In the genomic region with DNA sequence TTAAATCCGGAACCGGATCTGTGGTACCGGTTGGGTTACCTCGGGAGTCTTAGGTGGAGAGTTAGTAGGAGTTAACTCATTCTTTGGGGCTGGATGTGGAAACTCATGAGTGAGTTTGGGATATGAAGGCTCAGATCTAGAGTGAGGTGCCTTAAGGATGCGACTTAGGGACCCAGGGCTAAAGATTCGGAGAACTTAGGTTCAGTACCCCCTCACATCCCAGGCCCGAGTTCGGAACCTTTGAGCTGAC, we compare ENCODE assay signal across 8 cellular contexts. TPM values are rescaled to one million over a fixed set of nuclear protein-coding genes. Genes with fewer than 3 reads are reported as not detected.
DNase-seq lines count a peak whose midpoint lies in the region; ATAC-seq, FAIRE-seq and TF ChIP-seq lines count a peak whose summit lies in the region.

No MANE protein-coding gene starts in this region.

- DNase-seq in HCT116 (ENCODE audit: low read depth, low spot score), result no peak
- no peak for DNase-seq in activated CD4-positive, alpha-beta memory T cell treated with anti-CD3 and anti-CD28 coated beads for 36 hours
- no peak for DNase-seq in right atrium auricular region (ENCODE audit: low spot score)
- no peak for DNase-seq in small intestine
- DNase-seq in foreskin melanocyte, result no peak
- no peak for DNase-seq in GM10266 (ENCODE audit: extremely low spot score)
- no peak for DNase-seq in NCI-H345 (lab: John Stamatoyannopoulos, UW)

- H3K27ac ChIP-seq in HCT116 (ENCODE audit: low read depth, low read length) (peak overlapping the region; percentile 82), right atrium auricular region (peak overlapping the region; percentile 95 to 96), small intestine (ENCODE audit: low read depth in 1 of 2, low read length in 1 of 2) (peak overlapping the region; percentile 87 to 96)

- H3K4me3 ChIP-seq in HCT116 (replicated peaks in 1 of 2; ENCODE audit: low read depth in 1 of 2, low read length in 2 of 2) (peak overlapping the region; percentile 52 to 69), right atrium auricular region (peak overlapping the region; percentile 54 to 61), small intestine (ENCODE audit: low read depth in 1 of 2, low read length in 2 of 2) (peak overlapping the region in 1 of 2 donors; percentile 39)

- peaks cover 31% of the 10 kb centered on the region for H3K4me1 Mint-ChIP-seq in activated CD4-positive, alpha-beta memory T cell treated with anti-CD3 and anti-CD28 coated beads for 36 hours (ENCODE audit: low read depth)

- peak overlapping the region; percentile 95 for H3K4me2 ChIP-seq in HCT116 (ENCODE audit: low read length)

- H3K9me3 Mint-ChIP-seq in activated CD4-positive, alpha-beta memory T cell treated with anti-CD3 and anti-CD28 coated beads for 36 hours, result no peaks in the 10 kb centered on the region

- H3K36me3 ChIP-seq in HCT116 (ENCODE audit: control insufficient read depth in 1 of 2, insufficient read depth in 2 of 2, low read length in 2 of 2) (peaks cover 2 to 21% of the 10 kb centered on the region in 2 experiments; a peak in 2 of 4 replicates), right atrium auricular region (no peaks in the 10 kb centered on the region), small intestine (ENCODE audit: control insufficient read depth in 2 of 2, insufficient read depth in 2 of 2, low read length in 2 of 2) (no peaks in the 10 kb centered on the region)

- TF ChIP-seq CTCF in HCT116 (IDR thresholded peaks at IDR 0.05 in 2 of 3, conservative IDR thresholded peaks at IDR 0.05 in 1 of 3; ENCODE audit: borderline replicate concordance in 1 of 3, insufficient read depth in 1 of 3, low read depth in 2 of 3, low read length in 2 of 3) (no peak), right atrium auricular region (IDR thresholded peaks at IDR 0.05) (no peak), GM10266 (IDR thresholded peaks at IDR 0.05; ENCODE audit: control insufficient read depth, insufficient read depth, low read depth, missing control alignments) (no peak)

- H2AFZ ChIP-seq in HCT116 (ENCODE audit: low read depth, low read length, poor library complexity, severe bottlenecking), result no peak overlapping the region

- H4K20me1 ChIP-seq in HCT116 (ENCODE audit: insufficient read depth), result no peaks in the 10 kb centered on the region

- TF ChIP-seq RAD21 in HCT116 (IDR thresholded peaks at IDR 0.05; ENCODE audit: low read depth), result no peak

- H3K9me2 ChIP-seq in HCT116 (ENCODE audit: insufficient read depth), result no peaks in the 10 kb centered on the region

- intact Hi-C loops in HCT116 (cut with micrococcal nuclease), result loop anchor here (2.0 kb wide), 2 partner anchors 33 to 49 kb away; a partner anchor contains a TSS
- intact Hi-C loops in activated CD4-positive, alpha-beta memory T cell treated with anti-CD3 and anti-CD28 coated beads for 36 hours (cut with micrococcal nuclease), result loop anchor here (1.0 to 10.0 kb wide), 8 partner anchors 28 to 795 kb away; a partner anchor contains a TSS

- H3K79me2 ChIP-seq in HCT116 (ENCODE audit: insufficient read depth, low read length), result peaks cover 39% of the 10 kb centered on the region

- FAIRE-seq in small intestine (lab: Jason Lieb, UNC), result no peak

- peak overlapping the region; percentile 97 for H3K27ac Mint-ChIP-seq in activated CD4-positive, alpha-beta memory T cell treated with anti-CD3 and anti-CD28 coated beads for 36 hours

- H3K27me3 Mint-ChIP-seq in activated CD4-positive, alpha-beta memory T cell treated with anti-CD3 and anti-CD28 coated beads for 36 hours, result no peaks in the 10 kb centered on the region

- H3K4me3 Mint-ChIP-seq in activated CD4-positive, alpha-beta memory T cell treated with anti-CD3 and anti-CD28 coated beads for 36 hours, result peak overlapping the region; percentile 94

- no peak for TF ChIP-seq POLR2A in HCT116 (IDR thresholded peaks at IDR 0.05; ENCODE audit: borderline replicate concordance, extremely low read depth, insufficient read depth, insufficient read length)

- peak overlapping the region; percentile 99 for H3K9ac ChIP-seq in HCT116 (ENCODE audit: low read length)

- peaks cover 30% of the 10 kb centered on the region for H3K36me3 Mint-ChIP-seq in activated CD4-positive, alpha-beta memory T cell treated with anti-CD3 and anti-CD28 coated beads for 36 hours

- POLR2A ChIA-PET in HCT116 (lab: Charles Lee), result interaction anchor here (0.9 to 2.6 kb wide), 6 partner anchors 8 to 103 kb away, joined by 3 to 24 read pairs (median 8); a partner anchor contains a TSS
- POLR2A ChIA-PET in activated CD4-positive, alpha-beta memory T cell treated with anti-CD3 and anti-CD28 coated beads for 36 hours (lab: Charles Lee), result interaction anchor here (1.1 to 4.5 kb wide), 6 partner anchors 28 to 614 kb away, joined by 4 to 54 read pairs (median 7); a partner anchor contains a TSS

- ATAC-seq in HCT116, result no peak
- no peak for ATAC-seq in HG03196 (IDR thresholded peaks at IDR 0.05; ENCODE audit: unreplicated experiment)

- RAD21 ChIA-PET in HCT116 (lab: Charles Lee; ENCODE audit: low non-redundant PET in 1 of 2, low total read pairs in 2 of 2, uncharacterized antibody in 2 of 2, unreplicated experiment in 2 of 2), result no interaction called here

- TSS peak; percentile 93 for BruUV-seq in HCT116 (replicated peaks; lab: Mats Ljungman, UMichigan)

- WGBS in small intestine, 3 donors, result 0 to 1% (median 1%) methylated on average over 8 of the region's 8 CpGs

- no peaks in the 10 kb centered on the region for H3K9me3 ChIP-seq in HCT116 (ENCODE audit: control insufficient read depth in 1 of 2, insufficient read depth in 1 of 2, low read depth in 1 of 2, low read length in 2 of 2)
- no peaks in the 10 kb centered on the region for H3K9me3 ChIP-seq in right atrium auricular region
- no peaks in the 10 kb centered on the region for H3K9me3 ChIP-seq in small intestine (ENCODE audit: control insufficient read depth, low read depth)

- CTCF ChIA-PET in HCT116 (lab: Charles Lee), result interaction anchor here (1.0 to 1.5 kb wide), 4 partner anchors 28 to 86 kb away, joined by 5 to 9 read pairs (median 6); a partner anchor contains a TSS
- CTCF ChIA-PET in activated CD4-positive, alpha-beta memory T cell treated with anti-CD3 and anti-CD28 coated beads for 36 hours (lab: Charles Lee), result interaction anchor here (0.8 to 2.7 kb wide), 5 partner anchors 28 to 86 kb away, joined by 4 to 13 read pairs (median 8); a partner anchor contains a TSS

- H3K4me1 ChIP-seq in HCT116 (ENCODE audit: control insufficient read depth in 1 of 2, insufficient read depth in 2 of 2, low read length in 2 of 2) (peaks cover 23 to 44% of the 10 kb centered on the region in 2 experiments; a peak in 3 of 4 replicates), right atrium auricular region (peaks cover 0 to 47% of the 10 kb centered on the region in 2 donors), small intestine (ENCODE audit: control insufficient read depth in 2 of 2, insufficient read depth in 1 of 2, low read depth in 1 of 2, low read length in 1 of 2) (peaks cover 0 to 2% of the 10 kb centered on the region in 2 donors)

- no peaks in the 10 kb centered on the region for H3K27me3 ChIP-seq in HCT116 (ENCODE audit: insufficient read depth, low read length)
- H3K27me3 ChIP-seq in right atrium auricular region, result no peaks in the 10 kb centered on the region
- H3K27me3 ChIP-seq in small intestine (ENCODE audit: control insufficient read depth in 2 of 2, insufficient read depth in 2 of 2, low read length in 2 of 2), result no peaks in the 10 kb centered on the region

TF ChIP-seq in HCT116, 20 proteins besides CTCF, POLR2A, EP300 and RAD21:
- TF ChIP-seq, protein P1, sequence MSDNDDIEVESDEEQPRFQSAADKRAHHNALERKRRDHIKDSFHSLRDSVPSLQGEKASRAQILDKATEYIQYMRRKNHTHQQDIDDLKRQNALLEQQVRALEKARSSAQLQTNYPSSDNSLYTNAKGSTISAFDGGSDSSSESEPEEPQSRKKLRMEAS (IDR thresholded peaks at IDR 0.05), result no peak
- 0 out of 2 replicates have a peak, but pooled peaks have one; percentile 0 for TF ChIP-seq ZFX (IDR thresholded peaks at IDR 0.05)
TF ChIP-seq in HCT116: peak in this region for 1.

RNA-seq across cellular contexts. Expression of a gene that starts 0.3 kb away (rescaled TPM):
- total RNA-seq in HCT116 (2021; ENCODE audit: unreplicated experiment), result 16.8 TPM
- 16.0 and 16.3 TPM in 2 replicates for polyA plus RNA-seq in HCT116 (2012)
- total RNA-seq in activated CD4-positive, alpha-beta memory T cell treated with anti-CD3 and anti-CD28 coated beads for 36 hours, result 10 to 100 TPM; 14.1 to 15.8 TPM
- total RNA-seq in right atrium auricular region, result 1 to 10 TPM; 3.7 to 5.3 TPM
- polyA plus RNA-seq in small intestine, result 10 to 100 TPM; 12.1 to 27.5 (median 19.5) TPM

RNA-seq across cellular contexts. Expression of a gene that starts 1.0 kb away (rescaled TPM):
- total RNA-seq in HCT116 (2021; ENCODE audit: unreplicated experiment) (170 TPM), right atrium auricular region (10 to 100 TPM; 30.7 to 32.9 TPM)
- 193 and 213 TPM in 2 replicates for polyA plus RNA-seq in HCT116 (2012)
- total RNA-seq in activated CD4-positive, alpha-beta memory T cell treated with anti-CD3 and anti-CD28 coated beads for 36 hours, result 100 to 1,000 TPM; 241 to 253 TPM
- polyA plus RNA-seq in small intestine, result 10 to 100 TPM; 25.7 to 77.8 (median 36.7) TPM

RNA-seq across cellular contexts. Expression of a gene that starts 25.4 kb away (rescaled TPM):
- total RNA-seq in HCT116 (2021; ENCODE audit: unreplicated experiment) (1.4 TPM), right atrium auricular region (1 to 10 TPM in 1 of 2 donors, not detected in 1; 3.5 TPM)
- 0.83 and 2.2 TPM in 2 replicates for polyA plus RNA-seq in HCT116 (2012)
- total RNA-seq in activated CD4-positive, alpha-beta memory T cell treated with anti-CD3 and anti-CD28 coated beads for 36 hours, result under 1 TPM in 1 of 2 experiments, not detected in 1; 1.00 TPM
- polyA plus RNA-seq in small intestine, result 1 to 10 TPM in 2 of 3 donors, not detected in 1; 3.2 to 4.3 TPM

RNA-seq across cellular contexts. Expression of a gene that starts 28.1 kb away (rescaled TPM):
- total RNA-seq in HCT116 (2021; ENCODE audit: unreplicated experiment), result 18.7 TPM
- 26.2 and 26.3 TPM in 2 replicates for polyA plus RNA-seq in HCT116 (2012)
- 10 to 100 TPM; 38.0 to 41.7 TPM for total RNA-seq in activated CD4-positive, alpha-beta memory T cell treated with anti-CD3 and anti-CD28 coated beads for 36 hours
- 10 to 100 TPM; 14.6 to 23.6 TPM for total RNA-seq in right atrium auricular region
- 10 to 100 TPM; 41.9 to 48.1 (median 44.3) TPM for polyA plus RNA-seq in small intestine

RNA-seq across cellular contexts. Expression of a gene that starts 33.0 kb away (rescaled TPM):
- total RNA-seq in HCT116 (2021; ENCODE audit: unreplicated experiment) (11.4 TPM), right atrium auricular region (10 to 100 TPM; 15.2 to 15.6 TPM)
- 11.7 and 13.8 TPM in 2 replicates for polyA plus RNA-seq in HCT116 (2012)
- 1 to 10 TPM; 6.4 TPM for total RNA-seq in activated CD4-positive, alpha-beta memory T cell treated with anti-CD3 and anti-CD28 coated beads for 36 hours
- 10 to 100 TPM; 22.7 to 26.4 (median 24.7) TPM for polyA plus RNA-seq in small intestine
